In the genomic region with DNA sequence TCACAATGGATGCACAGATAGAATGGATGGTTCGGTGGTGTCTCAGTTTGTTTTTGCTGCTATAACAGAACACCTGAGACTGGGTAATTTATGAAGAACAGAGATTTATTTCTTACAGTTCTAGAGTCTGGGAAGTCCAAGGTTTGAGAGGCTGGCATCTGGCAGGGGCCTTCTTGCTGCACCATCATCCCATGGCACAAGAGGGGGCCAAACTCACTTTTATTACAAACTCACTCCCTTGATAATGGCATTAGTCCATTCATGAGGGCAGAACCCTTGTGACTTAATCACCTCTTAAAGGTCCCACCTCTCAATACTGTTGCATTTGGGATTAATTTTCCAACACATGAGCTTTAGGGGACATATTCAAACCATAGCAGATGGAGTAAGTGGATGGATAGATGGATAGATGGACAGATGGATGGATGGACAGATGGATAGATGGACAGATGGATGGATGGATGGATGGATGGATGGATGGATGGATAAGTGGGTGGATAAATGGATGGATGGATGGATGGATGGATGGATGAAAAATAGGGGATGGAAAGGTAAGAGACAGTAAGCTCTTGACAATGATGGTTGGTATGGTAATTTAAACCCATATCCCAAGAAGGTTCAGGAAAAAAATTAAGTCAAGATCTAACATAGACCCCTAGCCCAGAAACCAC, we compare ENCODE assay signal across 1 cellular context.
TF ChIP-seq lines count a peak whose summit lies in the region.

No MANE protein-coding gene starts in this region.

TF ChIP-seq in GM23338, 12 proteins besides CTCF, POLR2A, EP300 and RAD21 (continued from another document):
- TF ChIP-seq, protein P1, sequence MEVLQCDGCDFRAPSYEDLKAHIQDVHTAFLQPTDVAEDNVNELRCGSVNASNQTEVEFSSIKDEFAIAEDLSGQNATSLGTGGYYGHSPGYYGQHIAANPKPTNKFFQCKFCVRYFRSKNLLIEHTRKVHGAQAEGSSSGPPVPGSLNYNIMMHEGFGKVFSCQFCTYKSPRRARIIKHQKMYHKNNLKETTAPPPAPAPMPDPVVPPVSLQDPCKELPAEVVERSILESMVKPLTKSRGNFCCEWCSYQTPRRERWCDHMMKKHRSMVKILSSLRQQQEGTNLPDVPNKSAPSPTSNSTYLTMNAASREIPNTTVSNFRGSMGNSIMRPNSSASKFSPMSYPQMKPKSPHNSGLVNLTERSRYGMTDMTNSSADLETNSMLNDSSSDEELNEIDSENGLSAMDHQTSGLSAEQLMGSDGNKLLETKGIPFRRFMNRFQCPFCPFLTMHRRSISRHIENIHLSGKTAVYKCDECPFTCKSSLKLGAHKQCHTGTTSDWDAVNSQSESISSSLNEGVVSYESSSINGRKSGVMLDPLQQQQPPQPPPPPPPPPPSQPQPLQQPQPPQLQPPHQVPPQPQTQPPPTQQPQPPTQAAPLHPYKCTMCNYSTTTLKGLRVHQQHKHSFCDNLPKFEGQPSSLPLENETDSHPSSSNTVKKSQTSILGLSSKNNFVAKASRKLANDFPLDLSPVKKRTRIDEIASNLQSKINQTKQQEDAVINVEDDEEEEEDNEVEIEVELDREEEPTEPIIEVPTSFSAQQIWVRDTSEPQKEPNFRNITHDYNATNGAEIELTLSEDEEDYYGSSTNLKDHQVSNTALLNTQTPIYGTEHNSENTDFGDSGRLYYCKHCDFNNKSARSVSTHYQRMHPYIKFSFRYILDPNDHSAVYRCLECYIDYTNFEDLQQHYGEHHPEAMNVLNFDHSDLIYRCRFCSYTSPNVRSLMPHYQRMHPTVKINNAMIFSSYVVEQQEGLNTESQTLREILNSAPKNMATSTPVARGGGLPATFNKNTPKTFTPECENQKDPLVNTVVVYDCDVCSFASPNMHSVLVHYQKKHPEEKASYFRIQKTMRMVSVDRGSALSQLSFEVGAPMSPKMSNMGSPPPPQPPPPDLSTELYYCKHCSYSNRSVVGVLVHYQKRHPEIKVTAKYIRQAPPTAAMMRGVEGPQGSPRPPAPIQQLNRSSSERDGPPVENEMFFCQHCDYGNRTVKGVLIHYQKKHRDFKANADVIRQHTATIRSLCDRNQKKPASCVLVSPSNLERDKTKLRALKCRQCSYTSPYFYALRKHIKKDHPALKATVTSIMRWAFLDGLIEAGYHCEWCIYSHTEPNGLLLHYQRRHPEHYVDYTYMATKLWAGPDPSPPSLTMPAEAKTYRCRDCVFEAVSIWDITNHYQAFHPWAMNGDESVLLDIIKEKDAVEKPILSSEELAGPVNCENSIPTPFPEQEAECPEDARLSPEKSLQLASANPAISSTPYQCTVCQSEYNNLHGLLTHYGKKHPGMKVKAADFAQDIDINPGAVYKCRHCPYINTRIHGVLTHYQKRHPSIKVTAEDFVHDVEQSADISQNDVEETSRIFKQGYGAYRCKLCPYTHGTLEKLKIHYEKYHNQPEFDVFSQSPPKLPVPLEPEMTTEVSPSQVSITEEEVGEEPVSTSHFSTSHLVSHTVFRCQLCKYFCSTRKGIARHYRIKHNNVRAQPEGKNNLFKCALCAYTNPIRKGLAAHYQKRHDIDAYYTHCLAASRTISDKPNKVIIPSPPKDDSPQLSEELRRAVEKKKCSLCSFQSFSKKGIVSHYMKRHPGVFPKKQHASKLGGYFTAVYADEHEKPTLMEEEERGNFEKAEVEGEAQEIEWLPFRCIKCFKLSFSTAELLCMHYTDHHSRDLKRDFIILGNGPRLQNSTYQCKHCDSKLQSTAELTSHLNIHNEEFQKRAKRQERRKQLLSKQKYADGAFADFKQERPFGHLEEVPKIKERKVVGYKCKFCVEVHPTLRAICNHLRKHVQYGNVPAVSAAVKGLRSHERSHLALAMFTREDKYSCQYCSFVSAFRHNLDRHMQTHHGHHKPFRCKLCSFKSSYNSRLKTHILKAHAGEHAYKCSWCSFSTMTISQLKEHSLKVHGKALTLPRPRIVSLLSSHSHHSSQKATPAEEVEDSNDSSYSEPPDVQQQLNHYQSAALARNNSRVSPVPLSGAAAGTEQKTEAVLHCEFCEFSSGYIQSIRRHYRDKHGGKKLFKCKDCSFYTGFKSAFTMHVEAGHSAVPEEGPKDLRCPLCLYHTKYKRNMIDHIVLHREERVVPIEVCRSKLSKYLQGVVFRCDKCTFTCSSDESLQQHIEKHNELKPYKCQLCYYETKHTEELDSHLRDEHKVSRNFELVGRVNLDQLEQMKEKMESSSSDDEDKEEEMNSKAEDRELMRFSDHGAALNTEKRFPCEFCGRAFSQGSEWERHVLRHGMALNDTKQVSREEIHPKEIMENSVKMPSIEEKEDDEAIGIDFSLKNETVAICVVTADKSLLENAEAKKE (CRISPR knock-in tag; IDR thresholded peaks at IDR 0.05): no peak
- no peak for TF ChIP-seq STAT1 (IDR thresholded peaks at IDR 0.05; ENCODE audit: unreplicated experiment)
- no peak for TF ChIP-seq POLR2AphosphoS5 (IDR thresholded peaks at IDR 0.05; ENCODE audit: low read depth)
- no peak for TF ChIP-seq NANOG (IDR thresholded peaks at IDR 0.05; ENCODE audit: borderline replicate concordance)
- TF ChIP-seq, protein P2, sequence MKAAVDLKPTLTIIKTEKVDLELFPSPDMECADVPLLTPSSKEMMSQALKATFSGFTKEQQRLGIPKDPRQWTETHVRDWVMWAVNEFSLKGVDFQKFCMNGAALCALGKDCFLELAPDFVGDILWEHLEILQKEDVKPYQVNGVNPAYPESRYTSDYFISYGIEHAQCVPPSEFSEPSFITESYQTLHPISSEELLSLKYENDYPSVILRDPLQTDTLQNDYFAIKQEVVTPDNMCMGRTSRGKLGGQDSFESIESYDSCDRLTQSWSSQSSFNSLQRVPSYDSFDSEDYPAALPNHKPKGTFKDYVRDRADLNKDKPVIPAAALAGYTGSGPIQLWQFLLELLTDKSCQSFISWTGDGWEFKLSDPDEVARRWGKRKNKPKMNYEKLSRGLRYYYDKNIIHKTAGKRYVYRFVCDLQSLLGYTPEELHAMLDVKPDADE (IDR thresholded peaks at IDR 0.05): no peak
- TF ChIP-seq EZH2phosphoT487 (IDR thresholded peaks at IDR 0.05; ENCODE audit: unreplicated experiment): no peak
- TF ChIP-seq EZH2 (IDR thresholded peaks at IDR 0.05; ENCODE audit: low read depth, unreplicated experiment): no peak
- TF ChIP-seq, protein P3, sequence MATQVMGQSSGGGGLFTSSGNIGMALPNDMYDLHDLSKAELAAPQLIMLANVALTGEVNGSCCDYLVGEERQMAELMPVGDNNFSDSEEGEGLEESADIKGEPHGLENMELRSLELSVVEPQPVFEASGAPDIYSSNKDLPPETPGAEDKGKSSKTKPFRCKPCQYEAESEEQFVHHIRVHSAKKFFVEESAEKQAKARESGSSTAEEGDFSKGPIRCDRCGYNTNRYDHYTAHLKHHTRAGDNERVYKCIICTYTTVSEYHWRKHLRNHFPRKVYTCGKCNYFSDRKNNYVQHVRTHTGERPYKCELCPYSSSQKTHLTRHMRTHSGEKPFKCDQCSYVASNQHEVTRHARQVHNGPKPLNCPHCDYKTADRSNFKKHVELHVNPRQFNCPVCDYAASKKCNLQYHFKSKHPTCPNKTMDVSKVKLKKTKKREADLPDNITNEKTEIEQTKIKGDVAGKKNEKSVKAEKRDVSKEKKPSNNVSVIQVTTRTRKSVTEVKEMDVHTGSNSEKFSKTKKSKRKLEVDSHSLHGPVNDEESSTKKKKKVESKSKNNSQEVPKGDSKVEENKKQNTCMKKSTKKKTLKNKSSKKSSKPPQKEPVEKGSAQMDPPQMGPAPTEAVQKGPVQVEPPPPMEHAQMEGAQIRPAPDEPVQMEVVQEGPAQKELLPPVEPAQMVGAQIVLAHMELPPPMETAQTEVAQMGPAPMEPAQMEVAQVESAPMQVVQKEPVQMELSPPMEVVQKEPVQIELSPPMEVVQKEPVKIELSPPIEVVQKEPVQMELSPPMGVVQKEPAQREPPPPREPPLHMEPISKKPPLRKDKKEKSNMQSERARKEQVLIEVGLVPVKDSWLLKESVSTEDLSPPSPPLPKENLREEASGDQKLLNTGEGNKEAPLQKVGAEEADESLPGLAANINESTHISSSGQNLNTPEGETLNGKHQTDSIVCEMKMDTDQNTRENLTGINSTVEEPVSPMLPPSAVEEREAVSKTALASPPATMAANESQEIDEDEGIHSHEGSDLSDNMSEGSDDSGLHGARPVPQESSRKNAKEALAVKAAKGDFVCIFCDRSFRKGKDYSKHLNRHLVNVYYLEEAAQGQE (IDR thresholded peaks at IDR 0.05; ENCODE audit: unreplicated experiment): no peak
- no peak for TF ChIP-seq ZNF331 (CRISPR knock-in tag; IDR thresholded peaks at IDR 0.05; ENCODE audit: low read depth)
- no peak for TF ChIP-seq JUNB (IDR thresholded peaks at IDR 0.05; ENCODE audit: unreplicated experiment)
